ENCODE assay signal across 1 cellular context in the genomic region with DNA sequence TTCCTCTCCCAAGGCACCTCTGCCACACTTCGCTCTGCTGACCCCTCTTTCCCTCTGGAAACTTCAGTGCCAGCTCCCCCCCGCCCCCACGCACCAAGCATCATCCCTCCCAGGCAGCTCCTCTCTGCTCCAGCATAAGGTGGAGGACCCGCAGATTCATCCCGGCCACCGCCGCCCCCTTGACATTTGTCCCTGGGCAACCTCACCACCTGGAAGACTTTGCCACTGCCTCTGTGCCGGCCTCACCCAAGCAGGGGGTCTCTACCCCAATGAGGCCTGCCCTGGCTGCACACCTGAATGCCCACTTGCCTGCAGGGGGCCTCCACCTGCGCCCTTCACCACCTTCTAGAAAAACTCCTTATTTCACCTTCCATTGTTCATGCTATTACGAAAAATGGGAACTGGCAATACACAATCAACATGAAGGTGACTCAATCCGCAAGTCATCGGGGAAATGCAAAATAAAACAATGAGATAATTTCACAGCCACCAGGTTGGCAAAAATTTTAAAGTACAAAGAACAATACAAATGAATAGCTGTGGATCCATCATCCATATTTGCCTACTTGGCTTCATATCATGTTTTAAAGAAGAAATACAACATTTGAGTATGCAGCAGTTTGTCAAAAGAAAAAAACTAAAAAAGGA.
TF ChIP-seq lines count a peak whose summit lies in the region.

No MANE protein-coding gene starts in this region.

TF ChIP-seq in GM12878, 131 proteins besides CTCF, POLR2A, EP300 and RAD21 (continued from another document):
- no peak for TF ChIP-seq CEBPB (IDR thresholded peaks at IDR 0.05; ENCODE audit: borderline replicate concordance in 1 of 2, low read depth in 2 of 2, low read length in 2 of 2)
- TF ChIP-seq TCF7 (IDR thresholded peaks at IDR 0.05; ENCODE audit: borderline replicate concordance), result no peak
- no peak for TF ChIP-seq BCL11A (IDR thresholded peaks at IDR 0.05; ENCODE audit: low read depth, low read length)
- no peak for TF ChIP-seq POLR2AphosphoS2 (IDR thresholded peaks at IDR 0.05; ENCODE audit: low read depth, low read length)
- no peak for TF ChIP-seq POLR2AphosphoS5 (IDR thresholded peaks at IDR 0.05; ENCODE audit: low read length)
- no peak for TF ChIP-seq MYC (IDR thresholded peaks at IDR 0.05; ENCODE audit: insufficient read depth, insufficient read length, insufficient replicate concordance, low read length, severe bottlenecking)
- TF ChIP-seq NR2F1 (conservative IDR thresholded peaks at IDR 0.05), result no peak
- no peak for TF ChIP-seq KAT2A (conservative IDR thresholded peaks at IDR 0.05; ENCODE audit: control insufficient read depth, low read depth, low read length)
- TF ChIP-seq IKZF1 (conservative IDR thresholded peaks at IDR 0.05), result 0 out of 2 replicates have a peak, but pooled peaks have one; percentile 18
- 0 out of 2 replicates have a peak, but pooled peaks have one; percentile 15 for TF ChIP-seq MTA2 (IDR thresholded peaks at IDR 0.05; ENCODE audit: low read depth)
- peak; percentile 54; the same call in 1 of the 2 replicates for TF ChIP-seq EED (IDR thresholded peaks at IDR 0.05; ENCODE audit: low read depth)
- no peak for TF ChIP-seq ZBTB40 (IDR thresholded peaks at IDR 0.05; ENCODE audit: borderline replicate concordance)
- TF ChIP-seq IKZF2 (IDR thresholded peaks at IDR 0.05), result peak; percentile 38 to 40; a peak in 2 of 4 replicates
- peak in 1 of 2 experiments; percentile 72; a peak in 2 of 4 replicates for TF ChIP-seq ETV6 (conservative IDR thresholded peaks at IDR 0.05 in 1 of 2, IDR thresholded peaks at IDR 0.05 in 1 of 2; ENCODE audit: borderline replicate concordance in 1 of 2, low read depth in 1 of 2)
- no peak for TF ChIP-seq E2F4 (IDR thresholded peaks at IDR 0.05; ENCODE audit: low read depth, low read length)
- TF ChIP-seq SIX5 (IDR thresholded peaks at IDR 0.05; ENCODE audit: low read depth, low read length, severe bottlenecking), result no peak
- no peak for TF ChIP-seq JUND (IDR thresholded peaks at IDR 0.05; ENCODE audit: low read depth, low read length)
- TF ChIP-seq ZNF207 (IDR thresholded peaks at IDR 0.05; ENCODE audit: borderline replicate concordance), result no peak
- TF ChIP-seq BHLHE40 (IDR thresholded peaks at IDR 0.05; ENCODE audit: borderline replicate concordance in 1 of 2, low read depth in 2 of 2, low read length in 1 of 2), result no peak
- TF ChIP-seq NFIC (IDR thresholded peaks at IDR 0.05; ENCODE audit: low read depth, low read length), result peak; percentile 41; the same call in 1 of the 2 replicates
- no peak for TF ChIP-seq FOXM1 (IDR thresholded peaks at IDR 0.05; ENCODE audit: low read depth, low read length)
- TF ChIP-seq HDAC2 (IDR thresholded peaks at IDR 0.05), result no peak
- TF ChIP-seq ATF2 (IDR thresholded peaks at IDR 0.05; ENCODE audit: low read length), result no peak
- TF ChIP-seq TAF1 (IDR thresholded peaks at IDR 0.05; ENCODE audit: borderline replicate concordance, low read depth, low read length), result no peak
- TF ChIP-seq CREM (IDR thresholded peaks at IDR 0.05; ENCODE audit: low read depth), result 0 out of 2 replicates have a peak, but pooled peaks have one; percentile 42
- TF ChIP-seq, protein P1, sequence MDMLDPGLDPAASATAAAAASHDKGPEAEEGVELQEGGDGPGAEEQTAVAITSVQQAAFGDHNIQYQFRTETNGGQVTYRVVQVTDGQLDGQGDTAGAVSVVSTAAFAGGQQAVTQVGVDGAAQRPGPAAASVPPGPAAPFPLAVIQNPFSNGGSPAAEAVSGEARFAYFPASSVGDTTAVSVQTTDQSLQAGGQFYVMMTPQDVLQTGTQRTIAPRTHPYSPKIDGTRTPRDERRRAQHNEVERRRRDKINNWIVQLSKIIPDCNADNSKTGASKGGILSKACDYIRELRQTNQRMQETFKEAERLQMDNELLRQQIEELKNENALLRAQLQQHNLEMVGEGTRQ (IDR thresholded peaks at IDR 0.05; ENCODE audit: borderline replicate concordance, low read depth, low read length), result no peak
- TF ChIP-seq, protein P2, sequence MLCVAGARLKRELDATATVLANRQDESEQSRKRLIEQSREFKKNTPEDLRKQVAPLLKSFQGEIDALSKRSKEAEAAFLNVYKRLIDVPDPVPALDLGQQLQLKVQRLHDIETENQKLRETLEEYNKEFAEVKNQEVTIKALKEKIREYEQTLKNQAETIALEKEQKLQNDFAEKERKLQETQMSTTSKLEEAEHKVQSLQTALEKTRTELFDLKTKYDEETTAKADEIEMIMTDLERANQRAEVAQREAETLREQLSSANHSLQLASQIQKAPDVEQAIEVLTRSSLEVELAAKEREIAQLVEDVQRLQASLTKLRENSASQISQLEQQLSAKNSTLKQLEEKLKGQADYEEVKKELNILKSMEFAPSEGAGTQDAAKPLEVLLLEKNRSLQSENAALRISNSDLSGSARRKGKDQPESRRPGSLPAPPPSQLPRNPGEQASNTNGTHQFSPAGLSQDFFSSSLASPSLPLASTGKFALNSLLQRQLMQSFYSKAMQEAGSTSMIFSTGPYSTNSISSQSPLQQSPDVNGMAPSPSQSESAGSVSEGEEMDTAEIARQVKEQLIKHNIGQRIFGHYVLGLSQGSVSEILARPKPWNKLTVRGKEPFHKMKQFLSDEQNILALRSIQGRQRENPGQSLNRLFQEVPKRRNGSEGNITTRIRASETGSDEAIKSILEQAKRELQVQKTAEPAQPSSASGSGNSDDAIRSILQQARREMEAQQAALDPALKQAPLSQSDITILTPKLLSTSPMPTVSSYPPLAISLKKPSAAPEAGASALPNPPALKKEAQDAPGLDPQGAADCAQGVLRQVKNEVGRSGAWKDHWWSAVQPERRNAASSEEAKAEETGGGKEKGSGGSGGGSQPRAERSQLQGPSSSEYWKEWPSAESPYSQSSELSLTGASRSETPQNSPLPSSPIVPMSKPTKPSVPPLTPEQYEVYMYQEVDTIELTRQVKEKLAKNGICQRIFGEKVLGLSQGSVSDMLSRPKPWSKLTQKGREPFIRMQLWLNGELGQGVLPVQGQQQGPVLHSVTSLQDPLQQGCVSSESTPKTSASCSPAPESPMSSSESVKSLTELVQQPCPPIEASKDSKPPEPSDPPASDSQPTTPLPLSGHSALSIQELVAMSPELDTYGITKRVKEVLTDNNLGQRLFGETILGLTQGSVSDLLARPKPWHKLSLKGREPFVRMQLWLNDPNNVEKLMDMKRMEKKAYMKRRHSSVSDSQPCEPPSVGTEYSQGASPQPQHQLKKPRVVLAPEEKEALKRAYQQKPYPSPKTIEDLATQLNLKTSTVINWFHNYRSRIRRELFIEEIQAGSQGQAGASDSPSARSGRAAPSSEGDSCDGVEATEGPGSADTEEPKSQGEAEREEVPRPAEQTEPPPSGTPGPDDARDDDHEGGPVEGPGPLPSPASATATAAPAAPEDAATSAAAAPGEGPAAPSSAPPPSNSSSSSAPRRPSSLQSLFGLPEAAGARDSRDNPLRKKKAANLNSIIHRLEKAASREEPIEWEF (IDR thresholded peaks at IDR 0.05; ENCODE audit: insufficient replicate concordance, low read depth, low read length), result no peak
- TF ChIP-seq ELK1 (IDR thresholded peaks at IDR 0.05; ENCODE audit: low read depth, low read length), result no peak
- no peak for TF ChIP-seq ZNF274 (IDR thresholded peaks at IDR 0.05; ENCODE audit: insufficient read depth, insufficient read length)
- no peak for TF ChIP-seq TBL1XR1 (IDR thresholded peaks at IDR 0.05; ENCODE audit: low read depth, low read length)
